ENCODE assay signal across 12 cellular contexts in the genomic region with DNA sequence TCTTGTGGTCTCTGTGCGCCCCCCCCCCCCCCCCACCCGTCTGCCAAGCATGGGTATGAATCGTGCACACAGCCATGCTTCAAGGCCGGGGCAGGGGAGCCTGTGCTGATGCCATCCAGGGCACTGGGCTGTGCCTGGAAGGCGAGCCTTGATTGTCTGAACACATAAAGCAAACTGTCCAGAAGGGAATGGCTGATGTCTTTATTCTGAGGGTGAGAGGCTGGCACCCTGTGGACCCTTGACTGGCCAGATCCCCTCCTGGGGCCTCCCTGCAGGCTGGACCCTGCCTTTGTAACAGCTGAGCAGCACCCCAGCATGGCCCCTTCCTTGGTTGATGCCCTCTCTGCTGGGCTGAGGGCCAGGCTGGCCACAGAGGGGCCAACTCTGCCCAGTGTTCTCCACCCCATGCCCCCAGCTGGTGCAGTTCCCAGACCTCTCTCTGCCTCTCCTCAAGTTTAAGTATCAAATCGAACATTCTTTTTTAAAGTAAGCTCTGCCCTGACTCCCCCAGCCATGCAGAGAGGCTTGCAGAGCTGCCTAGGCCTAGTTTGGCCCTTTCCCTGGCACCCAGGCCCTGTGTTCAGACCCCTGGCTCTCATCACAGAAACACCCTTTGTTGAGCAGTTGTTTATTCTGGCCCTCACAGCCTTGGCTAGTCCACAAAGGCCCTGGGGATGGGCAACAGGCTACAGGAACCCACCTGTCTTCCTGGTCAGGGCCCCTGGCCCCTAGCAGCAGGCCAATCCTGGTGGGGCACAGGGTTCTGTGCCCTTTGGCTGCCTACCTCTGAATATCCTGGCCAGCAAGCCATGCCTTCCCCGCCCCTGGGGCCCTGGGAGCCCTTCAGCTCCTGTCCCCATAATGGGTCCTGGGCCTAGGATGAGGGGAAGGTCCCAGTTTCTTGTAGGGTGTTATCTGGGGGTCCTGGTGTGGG. TPM values are rescaled to one million over a fixed set of nuclear protein-coding genes. Genes with fewer than 3 reads are reported as not detected.
DNase-seq lines count a peak whose midpoint lies in the region; ATAC-seq and TF ChIP-seq lines count a peak whose summit lies in the region.
"Had no signal": no experiment of that assay in that cellular context is flagged by ENCODE, and none has a peak within 500 bp of the region (broad histone marks: within the 10 kb centered on the region; RNA-seq: fewer than 3 reads in every experiment).

No MANE protein-coding gene starts in this region.

- H3K27me3 ChIP-seq in WERI-Rb-1 (ENCODE audit: insufficient read depth, low read depth, severe bottlenecking): no peaks in the 10 kb centered on the region
- H3K27me3 ChIP-seq in left ventricle myocardium inferior (ENCODE audit: low read depth): no peaks in the 10 kb centered on the region
- H3K27me3 ChIP-seq: brain microvascular endothelial cell, Peyer's patch had no signal

- CTCF ChIA-PET in activated naive CD4-positive, alpha-beta T cell treated with anti-CD3 and anti-CD28 coated beads for 36 hours (lab: Charles Lee): interaction anchor here (0.6 to 1.7 kb wide), 5 partner anchors 10 to 33 kb away, joined by 3 to 7 read pairs (median 4); no protein-coding TSS in a partner anchor

- H3K4me1 Mint-ChIP-seq in activated naive CD4-positive, alpha-beta T cell treated with anti-CD3 and anti-CD28 coated beads for 36 hours (ENCODE audit: low read depth): peaks cover 30% of the 10 kb centered on the region
- peaks cover 38 to 64% of the 10 kb centered on the region in 2 donors for H3K4me1 Mint-ChIP-seq in stimulated activated naive B cell treated with anti-CD40 and anti-IgM and Interleukin-4, amounts not matched to agents 10 μg/mL and 1 μg/mL and 100 μg/mL, for 72 hours

- H3K27ac ChIP-seq in WERI-Rb-1 (peak overlapping the region; percentile 46), left ventricle myocardium inferior (replicated peaks) (peak overlapping the region; percentile 3)
- H3K27ac ChIP-seq: brain microvascular endothelial cell had no signal

- H3K4me3 Mint-ChIP-seq in activated naive CD4-positive, alpha-beta T cell treated with anti-CD3 and anti-CD28 coated beads for 36 hours: no peak overlapping the region
- peak overlapping the region; percentile 36 to 57 for H3K4me3 Mint-ChIP-seq in stimulated activated naive B cell treated with anti-CD40 and anti-IgM and Interleukin-4, amounts not matched to agents 10 μg/mL and 1 μg/mL and 100 μg/mL, for 72 hours

- ATAC-seq in stimulated activated naive B cell treated with anti-CD40 and anti-IgM and Interleukin-4, amounts not matched to agents 10 μg/mL and 1 μg/mL and 100 μg/mL, for 72 hours (replicated peaks): no peak

- peaks cover 96% of the 10 kb centered on the region for H3K36me3 ChIP-seq in WERI-Rb-1
- H3K36me3 ChIP-seq in left ventricle myocardium inferior: peaks cover 82% of the 10 kb centered on the region

- no peaks in the 10 kb centered on the region for H3K27me3 Mint-ChIP-seq in activated naive CD4-positive, alpha-beta T cell treated with anti-CD3 and anti-CD28 coated beads for 36 hours (ENCODE audit: low read depth)
- H3K27me3 Mint-ChIP-seq in stimulated activated naive B cell treated with anti-CD40 and anti-IgM and Interleukin-4, amounts not matched to agents 10 μg/mL and 1 μg/mL and 100 μg/mL, for 72 hours: no peaks in the 10 kb centered on the region

- peaks cover 23% of the 10 kb centered on the region for H3K36me3 Mint-ChIP-seq in activated naive CD4-positive, alpha-beta T cell treated with anti-CD3 and anti-CD28 coated beads for 36 hours (ENCODE audit: low read depth)
- peaks cover 32 to 53% of the 10 kb centered on the region in 2 donors for H3K36me3 Mint-ChIP-seq in stimulated activated naive B cell treated with anti-CD40 and anti-IgM and Interleukin-4, amounts not matched to agents 10 μg/mL and 1 μg/mL and 100 μg/mL, for 72 hours

- no peak for TF ChIP-seq CTCF in WERI-Rb-1 (IDR thresholded peaks at IDR 0.05; ENCODE audit: low read depth, low read length)
- TF ChIP-seq CTCF in left ventricle myocardium inferior (IDR thresholded peaks at IDR 0.05; ENCODE audit: borderline replicate concordance): no peak

- DNase-seq in activated naive CD4-positive, alpha-beta T cell treated with anti-CD3 and anti-CD28 coated beads for 36 hours: no peak
- DNase-seq in activated naive CD4-positive, alpha-beta T cell (lab: John Stamatoyannopoulos, UW): no peak
- DNase-seq in WERI-Rb-1 (no peak), left ventricle myocardium inferior (peak; percentile 13), activated gamma-delta T cell (lab: John Stamatoyannopoulos, UW) (no peak), NCI-H1436 treated with DMSO at 0.1 percent for 48 hours (lab: John Stamatoyannopoulos, UW) (no peak), posterior vena cava (ENCODE audit: low spot score) (no peak)
- DNase-seq in stimulated activated naive B cell treated with anti-CD40 and anti-IgM and Interleukin-4, amounts not matched to agents 10 μg/mL and 1 μg/mL and 100 μg/mL, for 72 hours: no peak
- DNase-seq: activated CD4-positive, CD25-positive, alpha-beta regulatory T cell treated with anti-CD3 and anti-CD28 coated beads, Interleukin-2, amount 50 U/mL, for 72 hours; brain microvascular endothelial cell; NCI-H187 had no signal

- H3K27ac Mint-ChIP-seq in activated naive CD4-positive, alpha-beta T cell treated with anti-CD3 and anti-CD28 coated beads for 36 hours: peak overlapping the region; percentile 87
- peak overlapping the region; percentile 94 for H3K27ac Mint-ChIP-seq in stimulated activated naive B cell treated with anti-CD40 and anti-IgM and Interleukin-4, amounts not matched to agents 10 μg/mL and 1 μg/mL and 100 μg/mL, for 72 hours

- no peaks in the 10 kb centered on the region for H3K9me3 Mint-ChIP-seq in activated naive CD4-positive, alpha-beta T cell treated with anti-CD3 and anti-CD28 coated beads for 36 hours
- no peaks in the 10 kb centered on the region for H3K9me3 Mint-ChIP-seq in stimulated activated naive B cell treated with anti-CD40 and anti-IgM and Interleukin-4, amounts not matched to agents 10 μg/mL and 1 μg/mL and 100 μg/mL, for 72 hours

- intact Hi-C loops in activated naive CD4-positive, alpha-beta T cell treated with anti-CD3 and anti-CD28 coated beads for 36 hours (cut with micrococcal nuclease): loop anchor here (10.0 kb wide), 1 partner anchor 257 kb away; a partner anchor contains a TSS
- intact Hi-C loops in left ventricle myocardium inferior (cut with micrococcal nuclease) (no loop called here), posterior vena cava (cut with DNase I) (no loop called here)

- peaks cover 30% of the 10 kb centered on the region for H3K4me1 ChIP-seq in left ventricle myocardium inferior

- H3K9me3 ChIP-seq in WERI-Rb-1 (ENCODE audit: severe bottlenecking): no peaks in the 10 kb centered on the region
- H3K9me3 ChIP-seq in left ventricle myocardium inferior (replicated peaks): no peaks in the 10 kb centered on the region
- H3K9me3 ChIP-seq: Peyer's patch had no signal

- no peak overlapping the region for H3K4me3 ChIP-seq in WERI-Rb-1 (ENCODE audit: low read depth, low read length)
- H3K4me3 ChIP-seq in left ventricle myocardium inferior: no peak overlapping the region
- H3K4me3 ChIP-seq: Peyer's patch had no signal

RNA-seq across cellular contexts. Expression of a gene that starts 3.9 kb away (rescaled TPM):
- total RNA-seq in activated naive CD4-positive, alpha-beta T cell treated with anti-CD3 and anti-CD28 coated beads for 36 hours: 100 to 1,000 TPM; 445 to 455 TPM
- total RNA-seq in left ventricle myocardium inferior (39.6 TPM), posterior vena cava (10 to 100 TPM; 57.0 to 61.6 TPM)

RNA-seq across cellular contexts. Expression of a gene that starts 5.1 kb away (rescaled TPM):
- 10 to 100 TPM; 51.8 to 57.9 TPM for total RNA-seq in activated naive CD4-positive, alpha-beta T cell treated with anti-CD3 and anti-CD28 coated beads for 36 hours
- total RNA-seq in left ventricle myocardium inferior (27.8 TPM), posterior vena cava (10 to 100 TPM; 25.7 to 37.7 TPM)

RNA-seq across cellular contexts. Expression of a gene that starts 19.6 kb away (rescaled TPM):
- 10 to 100 TPM; 26.4 to 31.3 TPM for total RNA-seq in activated naive CD4-positive, alpha-beta T cell treated with anti-CD3 and anti-CD28 coated beads for 36 hours
- total RNA-seq in left ventricle myocardium inferior (42.4 TPM), posterior vena cava (10 to 100 TPM; 45.6 to 46.3 TPM)

RNA-seq across cellular contexts. Expression of a gene that starts 31.9 kb away (rescaled TPM):
- 10 to 100 TPM; 29.8 to 36.5 TPM for total RNA-seq in activated naive CD4-positive, alpha-beta T cell treated with anti-CD3 and anti-CD28 coated beads for 36 hours
- 16.8 TPM for total RNA-seq in left ventricle myocardium inferior
- total RNA-seq in posterior vena cava: 10 to 100 TPM; 24.3 to 25.2 TPM

RNA-seq across cellular contexts. Expression of a gene that starts 38.9 kb away (rescaled TPM):
- not detected for total RNA-seq in activated naive CD4-positive, alpha-beta T cell treated with anti-CD3 and anti-CD28 coated beads for 36 hours
- total RNA-seq in left ventricle myocardium inferior: not detected
- total RNA-seq in posterior vena cava: 1 to 10 TPM in 1 of 2 donors, under 1 TPM in 1; 1.00 to 2.5 TPM

Comparison
In these comparisons a context has a peak if more than half of its experiments do, and no peak if none do; other contexts are left out.
1. RNA of a gene that starts 3.9 kb away (total RNA-seq): 445 to 455 TPM in activated naive CD4-positive, alpha-beta T cell treated with anti-CD3 and anti-CD28 coated beads for 36 hours; 57.0 to 61.6 TPM in posterior vena cava and 39.6 TPM in left ventricle myocardium inferior (single experiment); every median in the first group is over 4 times any median in the second.